ENCODE assay signal across 1 cellular context in the genomic region with DNA sequence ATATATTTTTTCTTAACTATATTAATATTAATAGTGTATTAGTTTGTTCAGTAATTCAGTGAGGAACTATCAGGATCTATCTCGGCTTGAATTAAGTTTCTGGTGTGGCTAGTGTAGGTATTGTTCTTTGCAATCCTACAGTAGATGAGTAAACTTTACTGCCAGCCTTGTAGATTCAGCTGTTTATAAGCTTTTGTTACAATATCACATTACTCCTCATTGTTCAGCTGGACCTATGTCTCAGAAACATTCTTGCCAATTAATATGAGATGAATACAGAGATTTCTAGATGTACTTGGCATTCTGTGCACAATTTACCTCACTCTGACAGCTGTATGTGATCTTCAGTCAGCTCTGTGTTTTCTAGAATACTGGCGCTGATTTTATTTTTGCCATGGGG.
TF ChIP-seq lines count a peak whose summit lies in the region.

No MANE protein-coding gene starts in this region.

TF ChIP-seq in IMR-90, 13 proteins besides CTCF, POLR2A, EP300 and RAD21:
- TF ChIP-seq CEBPB (IDR thresholded peaks at IDR 0.05; ENCODE audit: low read depth, low read length) (no peak), NFE2L2 (IDR thresholded peaks at IDR 0.05; ENCODE audit: low read depth, low read length) (no peak), SMC3 (IDR thresholded peaks at IDR 0.05; ENCODE audit: low read depth, low read length) (no peak), RCOR1 (IDR thresholded peaks at IDR 0.05; ENCODE audit: insufficient replicate concordance, low read length) (no peak), MXI1 (IDR thresholded peaks at IDR 0.05; ENCODE audit: borderline replicate concordance, low read depth, low read length) (no peak), RFX5 (IDR thresholded peaks at IDR 0.05; ENCODE audit: low read depth, low read length) (no peak), CHD1 (IDR thresholded peaks at IDR 0.05; ENCODE audit: low read depth, low read length) (no peak), MAFK (IDR thresholded peaks at IDR 0.05; ENCODE audit: low read depth, low read length) (no peak), USF2 (IDR thresholded peaks at IDR 0.05; ENCODE audit: low read depth, low read length) (no peak), FOS (IDR thresholded peaks at IDR 0.05; ENCODE audit: low read depth, low read length) (no peak)
- TF ChIP-seq, protein P1, sequence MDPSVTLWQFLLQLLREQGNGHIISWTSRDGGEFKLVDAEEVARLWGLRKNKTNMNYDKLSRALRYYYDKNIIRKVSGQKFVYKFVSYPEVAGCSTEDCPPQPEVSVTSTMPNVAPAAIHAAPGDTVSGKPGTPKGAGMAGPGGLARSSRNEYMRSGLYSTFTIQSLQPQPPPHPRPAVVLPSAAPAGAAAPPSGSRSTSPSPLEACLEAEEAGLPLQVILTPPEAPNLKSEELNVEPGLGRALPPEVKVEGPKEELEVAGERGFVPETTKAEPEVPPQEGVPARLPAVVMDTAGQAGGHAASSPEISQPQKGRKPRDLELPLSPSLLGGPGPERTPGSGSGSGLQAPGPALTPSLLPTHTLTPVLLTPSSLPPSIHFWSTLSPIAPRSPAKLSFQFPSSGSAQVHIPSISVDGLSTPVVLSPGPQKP (IDR thresholded peaks at IDR 0.05; ENCODE audit: borderline replicate concordance, low read depth, low read length): no peak
